In the genomic region with DNA sequence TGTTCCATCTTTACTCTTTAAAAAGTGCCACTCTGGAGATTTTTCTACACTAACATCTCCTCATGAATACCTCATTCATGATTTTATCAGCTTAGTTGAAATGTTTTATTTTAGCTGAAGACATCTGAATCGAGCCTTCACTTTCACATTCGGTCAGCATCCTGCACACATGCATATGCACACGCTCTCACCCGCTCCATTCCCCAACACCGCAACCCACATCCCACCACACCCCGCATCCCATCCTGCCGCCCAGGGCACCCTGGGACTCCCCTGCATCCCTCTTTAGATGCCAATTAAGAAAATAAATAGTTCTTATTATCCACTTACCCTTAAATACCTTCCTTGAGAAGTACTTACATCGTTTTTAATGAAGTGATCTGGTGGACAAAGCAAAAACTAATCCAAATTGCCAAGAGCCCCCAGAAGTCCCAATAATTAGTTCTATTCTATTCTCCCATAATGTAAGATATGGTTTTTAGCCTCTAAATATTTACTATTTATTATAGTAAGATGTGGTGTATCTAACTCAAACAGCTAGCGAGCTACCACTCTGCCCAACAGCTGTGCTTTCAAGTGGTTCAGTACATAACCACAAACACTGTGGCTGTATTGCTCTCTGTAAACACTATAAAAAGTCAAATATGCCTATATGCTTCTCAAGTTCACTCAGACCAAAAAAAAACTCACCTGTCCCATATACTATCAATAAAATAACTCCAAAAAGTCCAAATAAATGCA, we compare ENCODE assay signal across 10 cellular contexts.
DNase-seq lines count a peak whose midpoint lies in the region; ATAC-seq and FAIRE-seq lines count a peak whose summit lies in the region.
"Had no signal": no experiment of that assay in that cellular context is flagged by ENCODE, and none has a peak within 500 bp of the region (broad histone marks: within the 10 kb centered on the region; RNA-seq: fewer than 3 reads in every experiment).

No MANE protein-coding gene starts in this region.

- peak overlapping the region; percentile 68 for H3K27ac Mint-ChIP-seq in activated naive CD4-positive, alpha-beta T cell treated with anti-CD3 and anti-CD28 coated beads, Interleukin-2, amount 50 U/mL, for 24 hours

- no peak for FAIRE-seq in urothelium cell line (lab: Jason Lieb, UNC)

- peaks cover 57% of the 10 kb centered on the region for H3K4me1 Mint-ChIP-seq in activated naive CD4-positive, alpha-beta T cell treated with anti-CD3 and anti-CD28 coated beads, Interleukin-2, amount 50 U/mL, for 24 hours

- H3K27me3 Mint-ChIP-seq in activated naive CD4-positive, alpha-beta T cell treated with anti-CD3 and anti-CD28 coated beads, Interleukin-2, amount 50 U/mL, for 24 hours, result no peaks in the 10 kb centered on the region

- H3K36me3 Mint-ChIP-seq in activated naive CD4-positive, alpha-beta T cell treated with anti-CD3 and anti-CD28 coated beads, Interleukin-2, amount 50 U/mL, for 24 hours, result no peaks in the 10 kb centered on the region

- H3K9me3 Mint-ChIP-seq in activated naive CD4-positive, alpha-beta T cell treated with anti-CD3 and anti-CD28 coated beads, Interleukin-2, amount 50 U/mL, for 24 hours, result peaks cover 9% of the 10 kb centered on the region

- H3K4me3 Mint-ChIP-seq in activated naive CD4-positive, alpha-beta T cell treated with anti-CD3 and anti-CD28 coated beads, Interleukin-2, amount 50 U/mL, for 24 hours, result peak overlapping the region; percentile 73

- peak; percentile 5 for DNase-seq in activated CD4-positive, CD25-positive, alpha-beta regulatory T cell treated with anti-CD3 and anti-CD28 coated beads, Interleukin-2, amount 50 U/mL, for 16 hours (ENCODE audit: low read depth, low spot score)
- DNase-seq in stimulated activated CD4-positive, alpha-beta T cell treated with anti-CD3 and anti-CD28 coated beads, Interleukin-4, amount 100 ng/mL, for 48 hours (ENCODE audit: low read depth in 2 of 2), result peak; percentile 28 to 44
- DNase-seq in urothelium cell line (ENCODE audit: low spot score), result no peak
- DNase-seq: PC-9 had no signal

- ATAC-seq in HG03442 (IDR thresholded peaks at IDR 0.05; ENCODE audit: unreplicated experiment) (peak; percentile 58), HG03521 (IDR thresholded peaks at IDR 0.05; ENCODE audit: unreplicated experiment) (no peak), HG02852 (IDR thresholded peaks at IDR 0.05; ENCODE audit: unreplicated experiment) (no peak), GM21619 (IDR thresholded peaks at IDR 0.05; ENCODE audit: unreplicated experiment) (no peak)
- ATAC-seq: body of pancreas had no signal
